19 cellular contexts compared by ENCODE assay signal in genomic region chr5:97923997-97924396, GRCh38.
DNase-seq lines count a peak whose midpoint lies in the region; ATAC-seq lines count a peak whose summit lies in the region.
"Had no signal": no experiment of that assay in that cellular context is flagged by ENCODE, and none has a peak within 500 bp of the region (broad histone marks: within the 10 kb centered on the region; RNA-seq: fewer than 3 reads in every experiment).

No MANE protein-coding gene starts in this region.

- ATAC-seq in GM18870 (IDR thresholded peaks at IDR 0.05; ENCODE audit: unreplicated experiment): peak; percentile 61
- peak; percentile 51 for ATAC-seq in GM21529 (IDR thresholded peaks at IDR 0.05; ENCODE audit: unreplicated experiment)
- ATAC-seq in HG03175 (IDR thresholded peaks at IDR 0.05; ENCODE audit: unreplicated experiment): peak; percentile 65
- ATAC-seq in stimulated activated naive CD8-positive, alpha-beta T cell treated with anti-CD3 and anti-CD28 coated beads, Interleukin-15, Interleukin-2, amounts not matched to agents 100 U/mL and 50 U/mL, for 24 hours: no peak
- ATAC-seq: left ventricle myocardium superior, Right ventricle myocardium inferior had no signal

- peak; percentile 19 for DNase-seq in DMS53 treated with DMSO at 0.1 percent for 48 hours (lab: John Stamatoyannopoulos, UW; ENCODE audit: unreplicated experiment)
- no peak for DNase-seq in G401 (ENCODE audit: low spot score)
- no peak for DNase-seq in iPS-NIHi11 (ENCODE audit: low spot score)
- DNase-seq in stimulated activated naive CD8-positive, alpha-beta T cell treated with anti-CD3 and anti-CD28 coated beads, Interleukin-15, Interleukin-2, amounts not matched to agents 100 U/mL and 50 U/mL, for 24 hours: no peak
- no peak for DNase-seq in activated CD4-positive, CD25-positive, alpha-beta regulatory T cell (lab: John Stamatoyannopoulos, UW)
- DNase-seq: 8988T; activated CD4-positive, alpha-beta T cell treated with anti-CD3 and anti-CD28 coated beads for 48 hours; activated CD8-positive, alpha-beta memory T cell treated with anti-CD3 and anti-CD28 coated beads, Interleukin-2, amount 50 U/mL, for 48 hours; activated gamma-delta T cell treated with Interleukin-2 at 50 U/mL for 16 hours; caudate nucleus; GDM1; left ventricle myocardium superior; NCI-H1092; NCI-H2081 treated with DMSO at 0.1 percent for 48 hours; NCI-H524 treated with DMSO at 0.1 percent for 48 hours had no signal

- in situ Hi-C loops in G401 (cut with HindIII; ENCODE audit: low sequenced_read_pairs): no loop called here
